Comparison of ENCODE assay signal across 31 cellular contexts in the genomic region with DNA sequence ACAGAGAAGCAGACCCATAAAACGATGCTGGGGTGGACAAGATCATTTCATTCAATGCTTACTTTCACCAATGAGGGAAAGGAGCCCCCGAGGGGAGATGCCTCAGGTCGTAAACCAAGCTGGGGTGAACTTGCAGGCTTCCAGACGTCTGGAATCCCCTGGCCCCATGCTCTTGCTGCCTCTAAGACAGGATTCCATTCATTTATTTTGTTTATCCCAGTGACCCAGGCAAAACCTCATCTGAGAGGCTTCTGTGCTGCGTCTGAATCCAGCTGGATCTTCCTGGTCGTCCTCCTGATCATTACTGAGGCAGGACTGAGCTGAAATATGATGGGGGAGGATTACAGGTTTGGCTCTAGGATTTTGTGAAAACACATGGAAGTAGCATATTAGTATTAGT.
"Had no signal": no experiment of that assay in that cellular context is flagged by ENCODE, and none has a peak within 500 bp of the region (broad histone marks: within the 10 kb centered on the region; RNA-seq: fewer than 3 reads in every experiment).

No MANE protein-coding gene starts in this region.

- H3K27me3 ChIP-seq: breast epithelium, esophagus muscularis mucosa, pancreas, sigmoid colon, upper lobe of left lung, vagina had no signal

- H3K36me3 ChIP-seq: breast epithelium, esophagus muscularis mucosa, left ventricle myocardium inferior, pancreas, prostate gland, upper lobe of left lung, vagina had no signal

- H3K36me3 Mint-ChIP-seq: activated naive CD8-positive, alpha-beta T cell; naive B cell; stimulated activated memory B cell treated with anti-CD40 and anti-IgM and Interleukin-4, amounts not matched to agents 10 μg/mL and 1 μg/mL and 100 μg/mL, for 72 hours had no signal

- H3K4me1 ChIP-seq: breast epithelium, esophagus muscularis mucosa, left ventricle myocardium inferior, pancreas, prostate gland, upper lobe of left lung, vagina had no signal

- H3K27me3 Mint-ChIP-seq: activated naive CD8-positive, alpha-beta T cell; stimulated activated memory B cell treated with anti-CD40 and anti-IgM and Interleukin-4, amounts not matched to agents 10 μg/mL and 1 μg/mL and 100 μg/mL, for 72 hours; stimulated activated naive CD8-positive, alpha-beta T cell treated with anti-CD3 and anti-CD28 coated beads, Interleukin-15, amount 100 ng/mL, for 72 hours had no signal

- H3K9me3 ChIP-seq: breast epithelium, esophagus muscularis mucosa, left ventricle myocardium inferior, pancreas, prostate gland, sigmoid colon, upper lobe of left lung, vagina had no signal

- DNase-seq: activated CD4-positive, alpha-beta T cell treated with anti-CD3 and anti-CD28 coated beads for 48 hours; activated CD4-positive, alpha-beta T cell treated with anti-CD3 and anti-CD28 coated beads, Interleukin-2, amount 50 U/mL, for 48 hours; activated CD8-positive, alpha-beta memory T cell treated with anti-CD3 and anti-CD28 coated beads for 24 hours; activated effector memory CD4-positive, alpha-beta T cell treated with Interleukin-2 at 50 U/mL for 16 hours; activated naive CD4-positive, alpha-beta T cell treated with Interleukin-2 at 50 U/mL for 16 hours; central memory CD4-positive, alpha-beta T cell; dermis blood vessel endothelial cell; effector CD4-positive, alpha-beta T cell; left ventricle myocardium inferior; naive B cell; pancreas; retina; sigmoid colon; small intestine; stimulated activated CD4-positive, alpha-beta T cell treated with anti-CD3 and anti-CD28 coated beads, Interleukin-1b, Interleukin-23, amount 100 ng/mL, for 48 hours; stimulated activated CD4-positive, alpha-beta T cell treated with anti-CD3 and anti-CD28 coated beads, Interleukin-4, amount 100 ng/mL, for 4 hours; stimulated activated CD8-positive, alpha-beta memory T cell treated with anti-CD3 and anti-CD28 coated beads, Interleukin-4, amount 100 ng/mL, for 48 hours; stimulated activated naive CD8-positive, alpha-beta T cell treated with anti-CD3 and anti-CD28 coated beads, Interleukin-15, amount 100 ng/mL, for 72 hours; substantia nigra; upper lobe of left lung had no signal

- H3K27ac Mint-ChIP-seq: activated naive CD8-positive, alpha-beta T cell; naive B cell; stimulated activated memory B cell treated with anti-CD40 and anti-IgM and Interleukin-4, amounts not matched to agents 10 μg/mL and 1 μg/mL and 100 μg/mL, for 72 hours; stimulated activated naive CD8-positive, alpha-beta T cell treated with anti-CD3 and anti-CD28 coated beads, Interleukin-15, amount 100 ng/mL, for 72 hours had no signal

- H3K4me3 Mint-ChIP-seq: activated naive CD8-positive, alpha-beta T cell; naive B cell; stimulated activated memory B cell treated with anti-CD40 and anti-IgM and Interleukin-4, amounts not matched to agents 10 μg/mL and 1 μg/mL and 100 μg/mL, for 72 hours; stimulated activated naive CD8-positive, alpha-beta T cell treated with anti-CD3 and anti-CD28 coated beads, Interleukin-15, amount 100 ng/mL, for 72 hours had no signal

- H3K9me3 Mint-ChIP-seq: naive B cell; stimulated activated memory B cell treated with anti-CD40 and anti-IgM and Interleukin-4, amounts not matched to agents 10 μg/mL and 1 μg/mL and 100 μg/mL, for 72 hours; stimulated activated naive CD8-positive, alpha-beta T cell treated with anti-CD3 and anti-CD28 coated beads, Interleukin-15, amount 100 ng/mL, for 72 hours had no signal

- FAIRE-seq: frontal cortex, islet of Langerhans, pancreas, small intestine, TTC549 had no signal

- H3K4me3 ChIP-seq: breast epithelium, esophagus muscularis mucosa, left ventricle myocardium inferior, lung, pancreas, prostate gland, upper lobe of left lung, vagina had no signal

- H3K27ac ChIP-seq: breast epithelium, esophagus muscularis mucosa, left ventricle myocardium inferior, pancreas, prostate gland, sigmoid colon, upper lobe of left lung, vagina, VCaP had no signal

- H3K4me1 Mint-ChIP-seq: naive B cell; stimulated activated memory B cell treated with anti-CD40 and anti-IgM and Interleukin-4, amounts not matched to agents 10 μg/mL and 1 μg/mL and 100 μg/mL, for 72 hours; stimulated activated naive CD8-positive, alpha-beta T cell treated with anti-CD3 and anti-CD28 coated beads, Interleukin-15, amount 100 ng/mL, for 72 hours had no signal
